In genomic region chr1:45373573-45373972, GRCh38 we compare ENCODE assay signal across 28 cellular contexts. TPM values are rescaled to one million over a fixed set of nuclear protein-coding genes. Genes with fewer than 3 reads are reported as not detected.
DNase-seq lines count a peak whose midpoint lies in the region; ATAC-seq, FAIRE-seq and TF ChIP-seq lines count a peak whose summit lies in the region.
"Had no signal": no experiment of that assay in that cellular context is flagged by ENCODE, and none has a peak within 500 bp of the region (broad histone marks: within the 10 kb centered on the region; RNA-seq: fewer than 3 reads in every experiment).

No MANE protein-coding gene starts in this region.

- H3K4me3 Mint-ChIP-seq in naive B cell, result peak overlapping the region in 7 of 8 donors; percentile 51 to 77 (median 64)
- no peak overlapping the region for H3K4me3 Mint-ChIP-seq in T-cell
- H3K4me3 Mint-ChIP-seq: CD8-positive, alpha-beta T cell; GM23338; H9 had no signal

- H3K27ac ChIP-seq in ACC112 (ENCODE audit: low read depth, low read length), result no peak overlapping the region
- H3K27ac ChIP-seq: BLaER1 treated with 17β-estradiol and CSF1 and Interleukin-3, amounts not matched to agents 10 nM and 100 nM; KMS-11; SJSA1 had no signal

- DNase-seq in GM12892 (ENCODE audit: insufficient read length), result no peak
- peak; percentile 29 for DNase-seq in OCI-M1 (lab: John Stamatoyannopoulos, UW)
- no peak for DNase-seq in naive B cell
- no peak for DNase-seq in T1000 (lab: John Stamatoyannopoulos, UW)
- DNase-seq in DMS53 (lab: John Stamatoyannopoulos, UW), result no peak
- DNase-seq in T-cell, result no peak
- DNase-seq: 8988T; Caco-2; CD8-positive, alpha-beta T cell; DMS79; EL; GDM1; H9; NCI-H1048; NCI-H1417; NCI-H1694; NCI-H2029 treated with DMSO at 0.1 percent for 48 hours; NCI-H2227 treated with DMSO at 0.1 percent for 48 hours; NCI-H526 treated with DMSO at 0.1 percent for 48 hours; Right ventricle myocardium superior; RPMI8226 had no signal

- H3K27me3 ChIP-seq in ACC112 (ENCODE audit: insufficient read depth, low read length), result no peaks in the 10 kb centered on the region
- H3K27me3 ChIP-seq: BLaER1 treated with 17β-estradiol and CSF1 and Interleukin-3, amounts not matched to agents 10 nM and 100 nM; SJSA1 had no signal

- H2AFZ ChIP-seq in ACC112 (ENCODE audit: low read length, unreplicated experiment), result peak overlapping the region; percentile 64
- H2AFZ ChIP-seq: GM23338 had no signal

- H3K9me3 Mint-ChIP-seq in naive B cell, result no peaks in the 10 kb centered on the region
- no peaks in the 10 kb centered on the region for H3K9me3 Mint-ChIP-seq in T-cell
- H3K9me3 Mint-ChIP-seq: CD8-positive, alpha-beta T cell; GM23338; H9 had no signal

- H3K4me1 ChIP-seq in ACC112 (ENCODE audit: control insufficient read depth, insufficient read depth, low read length, unreplicated experiment), result no peaks in the 10 kb centered on the region
- H3K4me1 ChIP-seq: Caco-2 had no signal

- TF ChIP-seq POLR2A in GM12892 (IDR thresholded peaks at IDR 0.05; ENCODE audit: low read depth, low read length), result no peak

- H3K4me1 Mint-ChIP-seq in naive B cell (peaks cover 35 to 45% (median 44%) of the 10 kb centered on the region in 3 donors), T-cell (peaks cover 0 to 12% (median 0%) of the 10 kb centered on the region in 3 donors)
- H3K4me1 Mint-ChIP-seq: GM23338, H9 had no signal

- H3K36me3 Mint-ChIP-seq in naive B cell (peaks cover 7 to 9% of the 10 kb centered on the region in 2 donors), T-cell (no peaks in the 10 kb centered on the region)
- H3K36me3 Mint-ChIP-seq: CD8-positive, alpha-beta T cell had no signal

- H3K36me3 ChIP-seq in ACC112 (ENCODE audit: insufficient read depth, low read length), result no peaks in the 10 kb centered on the region
- H3K36me3 ChIP-seq: BLaER1 treated with 17β-estradiol and CSF1 and Interleukin-3, amounts not matched to agents 10 nM and 100 nM; SJSA1 had no signal

- POLR2A ChIA-PET in T-cell (lab: Charles Lee), result no interaction called here

- peak overlapping the region; percentile 51 for H3K4me3 ChIP-seq in ACC112 (ENCODE audit: low read depth, low read length)
- H3K4me3 ChIP-seq: BLaER1 treated with 17β-estradiol and CSF1 and Interleukin-3, amounts not matched to agents 10 nM and 100 nM; GM23338; SJSA1 had no signal

- CTCF ChIA-PET in T-cell (lab: Charles Lee), result no interaction called here

- H3K27ac Mint-ChIP-seq in naive B cell, result peak overlapping the region in 5 of 6 donors; percentile 22 to 82 (median 29)
- no peak overlapping the region for H3K27ac Mint-ChIP-seq in T-cell
- H3K27ac Mint-ChIP-seq: CD8-positive, alpha-beta T cell; GM23338; H9 had no signal

- ATAC-seq in naive B cell (ENCODE audit: low read depth in 2 of 2), result peak; percentile 44 to 51
- ATAC-seq in HG03354 (IDR thresholded peaks at IDR 0.05; ENCODE audit: poor library complexity, severe bottlenecking, unreplicated experiment), result no peak
- ATAC-seq in T-cell (replicated peaks in 1 of 4), result no peak
- ATAC-seq: CD8-positive, alpha-beta T cell; GM23338 had no signal

- FAIRE-seq in GM12892 (lab: Jason Lieb, UNC), result peak; percentile 21
- FAIRE-seq: GM18507 had no signal

- H3K27me3 Mint-ChIP-seq in naive B cell (no peaks in the 10 kb centered on the region), T-cell (no peaks in the 10 kb centered on the region)

- no peaks in the 10 kb centered on the region for H3K79me2 ChIP-seq in ACC112 (ENCODE audit: control insufficient read depth, insufficient read depth, low read length, unreplicated experiment)

RNA-seq across cellular contexts. Expression of gene MUTYH, which starts 33.3 kb away (rescaled TPM):
- 18.9 TPM for polyA plus RNA-seq in GM12892 (2012; ENCODE audit: missing spikeins)
- polyA plus RNA-seq in naive B cell (ENCODE audit: low read depth in 6 of 6), result 10 to 100 TPM; 10.4 to 25.3 (median 18.7) TPM
- 10 to 100 TPM; 60.2 to 71.0 (median 68.4) TPM for total RNA-seq in T-cell

RNA-seq across cellular contexts. Expression of gene TOE1, which starts 33.6 kb away (rescaled TPM):
- 11.9 TPM for polyA plus RNA-seq in GM12892 (2012; ENCODE audit: missing spikeins)
- polyA plus RNA-seq in naive B cell (ENCODE audit: low read depth in 6 of 6), result 10 to 100 TPM; 15.5 to 27.8 (median 20.3) TPM
- total RNA-seq in T-cell, result 10 to 100 TPM; 16.8 to 50.0 (median 19.8) TPM

RNA-seq across cellular contexts. Expression of gene HPDL, which starts 46.9 kb away (rescaled TPM):
- 9.8 TPM for polyA plus RNA-seq in GM12892 (2012; ENCODE audit: missing spikeins)
- polyA plus RNA-seq in naive B cell (ENCODE audit: low read depth in 6 of 6), result under 1 TPM in 5 of 6 donors, not detected in 1; 0.31 to 0.86 (median 0.74) TPM
- 1 to 10 TPM in 3 of 5 donors, under 1 TPM in 2; 0.21 to 2.0 (median 1.4) TPM for total RNA-seq in T-cell
- total RNA-seq: Right ventricle myocardium superior had no signal

Comparison
In these comparisons a context has a peak if more than half of its experiments do, and no peak if none do; other contexts are left out.
1. ATAC-seq: peak in naive B cell (2 of 2); none in HG03354 (single experiment) and T-cell (0 of 4).
2. H3K27ac Mint-ChIP-seq: peak in naive B cell (5 of 6); none in T-cell (0 of 2).
3. H3K4me3 Mint-ChIP-seq: peak in naive B cell (7 of 8); none in T-cell (0 of 3).